ENCODE assay signal across 1 cellular context in the genomic region with DNA sequence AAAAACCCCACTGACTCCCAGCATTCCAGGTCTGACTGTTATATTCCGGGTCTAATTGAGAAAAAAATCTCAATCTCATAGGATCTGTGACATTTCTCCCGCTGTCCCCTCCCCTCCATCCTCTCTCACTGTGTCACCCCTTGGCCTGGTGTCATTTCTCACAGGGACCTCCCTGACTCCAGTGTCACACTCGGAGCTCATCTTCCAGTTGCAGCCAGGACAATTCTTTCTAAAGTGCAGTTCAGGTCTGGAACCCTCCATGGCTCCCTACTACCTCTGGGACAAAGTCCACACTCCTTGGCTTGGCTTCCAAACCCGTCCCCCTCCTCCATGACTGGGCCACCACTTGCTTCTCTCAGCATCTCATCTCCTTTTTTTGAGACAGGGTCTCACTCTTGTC.
TF ChIP-seq lines count a peak whose summit lies in the region.

No MANE protein-coding gene starts in this region.

TF ChIP-seq in HepG2, 621 proteins besides CTCF, POLR2A, EP300 and RAD21:
- peak; percentile 57; the same call in 1 of the 2 replicates for TF ChIP-seq POLR2G (IDR thresholded peaks at IDR 0.05; ENCODE audit: low read depth, low read length)
- no peak for TF ChIP-seq PHF5A (CRISPR knock-in tag; IDR thresholded peaks at IDR 0.05; ENCODE audit: low read depth, unreplicated experiment)
- peak; percentile 62; the same call in 1 of the 2 replicates for TF ChIP-seq ZMYM3 (CRISPR knock-in tag; IDR thresholded peaks at IDR 0.05)
- TF ChIP-seq NR1H2 (CRISPR knock-in tag; IDR thresholded peaks at IDR 0.05; ENCODE audit: borderline replicate concordance, low read depth): no peak
- TF ChIP-seq SPEN (CRISPR knock-in tag; IDR thresholded peaks at IDR 0.05; ENCODE audit: low read depth): no peak
- no peak for TF ChIP-seq ZNF441 (CRISPR knock-in tag; IDR thresholded peaks at IDR 0.05; ENCODE audit: borderline replicate concordance)
- TF ChIP-seq RBM22 (optimal IDR thresholded peaks at IDR 0.05; ENCODE audit: low read length): peak; percentile 87
- no peak for TF ChIP-seq SMAD1 (CRISPR knock-in tag; IDR thresholded peaks at IDR 0.05; ENCODE audit: borderline replicate concordance, low read depth)
